ENCODE assay signal across 17 cellular contexts in the genomic region with DNA sequence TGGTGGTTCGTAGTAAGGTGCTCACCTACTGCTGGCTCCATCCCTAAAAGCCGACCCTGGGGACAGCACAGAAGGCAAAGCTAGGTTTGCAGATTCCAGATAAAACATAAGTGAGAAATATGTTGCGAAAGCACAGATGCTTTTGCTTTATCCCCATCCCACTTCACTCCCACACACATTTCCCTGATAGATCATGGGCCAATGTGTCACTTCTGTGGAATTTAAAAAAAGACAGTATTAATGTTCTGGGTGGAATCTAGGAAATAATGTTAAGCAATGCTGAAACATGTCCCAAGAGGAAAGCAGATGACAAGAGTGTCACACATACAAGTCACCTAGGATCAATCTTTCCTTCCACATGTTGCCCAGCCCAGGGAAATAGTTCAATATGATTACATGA.
DNase-seq lines count a peak whose midpoint lies in the region; ATAC-seq and TF ChIP-seq lines count a peak whose summit lies in the region.
"Had no signal": no experiment of that assay in that cellular context is flagged by ENCODE, and none has a peak within 500 bp of the region (broad histone marks: within the 10 kb centered on the region; RNA-seq: fewer than 3 reads in every experiment).

No MANE protein-coding gene starts in this region.

- POLR2A ChIA-PET in BJ (lab: Charles Lee), result no interaction called here
- POLR2A ChIA-PET in activated CD8-positive, alpha-beta T cell treated with anti-CD3 and anti-CD28 coated beads for 36 hours (lab: Charles Lee), result no interaction called here

- intact Hi-C loops in esophagus squamous epithelium (cut with DNase I), result no loop called here
- intact Hi-C loops in activated CD8-positive, alpha-beta T cell treated with anti-CD3 and anti-CD28 coated beads for 36 hours (cut with micrococcal nuclease), result no loop called here

- TF ChIP-seq EP300 in neural cell (conservative IDR thresholded peaks at IDR 0.05; ENCODE audit: poor library complexity, severe bottlenecking), result no peak

- no peaks in the 10 kb centered on the region for H3K9me2 ChIP-seq in neural cell (ENCODE audit: insufficient read depth, low read length)

- CTCF ChIA-PET in BJ (lab: Yijun Ruan, JAX), result interaction anchor here (0.6 to 1.0 kb wide), 2 partner anchors 23 to 98 kb away, joined by 3 read pairs; no protein-coding TSS in a partner anchor
- CTCF ChIA-PET in activated CD8-positive, alpha-beta T cell treated with anti-CD3 and anti-CD28 coated beads for 36 hours (lab: Charles Lee), result no interaction called here

- H3K9me3 Mint-ChIP-seq in activated CD8-positive, alpha-beta T cell treated with anti-CD3 and anti-CD28 coated beads for 36 hours, result peaks cover 3% of the 10 kb centered on the region
- H3K9me3 Mint-ChIP-seq: activated CD4-positive, alpha-beta memory T cell treated with anti-CD3 and anti-CD28 coated beads, Interleukin-2, amount 10 ng/mL, durations not matched to agents 7 days and 5 days; stimulated activated memory B cell treated with anti-CD40 and anti-IgM and Interleukin-4, amounts not matched to agents 10 μg/mL and 1 μg/mL and 100 μg/mL, for 72 hours had no signal

- H3K79me2 ChIP-seq in neural cell (replicated peaks; ENCODE audit: insufficient read depth, low read length), result no peaks in the 10 kb centered on the region

- DNase-seq in BJ (ENCODE audit: low read depth) (peak; percentile 67), MG63 (peak; percentile 12), dermis microvascular lymphatic vessel endothelial cell (ENCODE audit: low read depth in 2 of 2) (peak; percentile 11 to 43), esophagus squamous epithelium (lab: John Stamatoyannopoulos, UW) (no peak), NCI-H1930 (lab: John Stamatoyannopoulos, UW) (no peak), SIG-M5 (lab: John Stamatoyannopoulos, UW) (no peak)
- DNase-seq in activated CD8-positive, alpha-beta T cell treated with anti-CD3 and anti-CD28 coated beads for 36 hours, result no peak
- DNase-seq: activated CD4-positive, alpha-beta memory T cell treated with anti-CD3 and anti-CD28 coated beads, Interleukin-2, amount 10 ng/mL, durations not matched to agents 7 days and 5 days; activated gamma-delta T cell treated with Interleukin-2 at 50 U/mL for 16 hours; colonic mucosa; NCI-H1092; NCI-H446; Peyer's patch had no signal

- H3K4me1 ChIP-seq in esophagus squamous epithelium, result no peaks in the 10 kb centered on the region
- H3K4me1 ChIP-seq: colonic mucosa, Peyer's patch had no signal

- 66 to 77% methylated on average over 3 of the region's 3 CpGs for WGBS in esophagus squamous epithelium, 2 donors

- H3K4me3 ChIP-seq in BJ (ENCODE audit: low read depth, low read length) (no peak overlapping the region), MG63 (no peak overlapping the region), neural cell (ENCODE audit: low read length) (no peak overlapping the region), esophagus squamous epithelium (no peak overlapping the region)
- H3K4me3 ChIP-seq: colonic mucosa, Peyer's patch had no signal

- peak overlapping the region; percentile 24 for H3K27ac ChIP-seq in neural cell (ENCODE audit: low read length)
- H3K27ac ChIP-seq in esophagus squamous epithelium, result no peak overlapping the region
- H3K27ac ChIP-seq: C4-2B, colonic mucosa, HL-60, Peyer's patch had no signal

- H3K36me3 Mint-ChIP-seq in activated CD8-positive, alpha-beta T cell treated with anti-CD3 and anti-CD28 coated beads for 36 hours (ENCODE audit: low read depth), result no peaks in the 10 kb centered on the region
- H3K36me3 Mint-ChIP-seq: stimulated activated memory B cell treated with anti-CD40 and anti-IgM and Interleukin-4, amounts not matched to agents 10 μg/mL and 1 μg/mL and 100 μg/mL, for 72 hours had no signal

- H3K27me3 ChIP-seq in BJ (ENCODE audit: control insufficient read depth, insufficient read depth, low read length) (no peaks in the 10 kb centered on the region), MG63 (no peaks in the 10 kb centered on the region), neural cell (ENCODE audit: insufficient read depth, low read depth, low read length) (no peaks in the 10 kb centered on the region), esophagus squamous epithelium (no peaks in the 10 kb centered on the region)
- H3K27me3 ChIP-seq: colonic mucosa, Peyer's patch had no signal

- H3F3A ChIP-seq in neural cell (ENCODE audit: insufficient read depth, low read length, poor library complexity, severe bottlenecking), result peaks cover 4% of the 10 kb centered on the region

- no peaks in the 10 kb centered on the region for H3K27me3 Mint-ChIP-seq in activated CD8-positive, alpha-beta T cell treated with anti-CD3 and anti-CD28 coated beads for 36 hours
- H3K27me3 Mint-ChIP-seq: activated CD4-positive, alpha-beta memory T cell treated with anti-CD3 and anti-CD28 coated beads, Interleukin-2, amount 10 ng/mL, durations not matched to agents 7 days and 5 days; stimulated activated memory B cell treated with anti-CD40 and anti-IgM and Interleukin-4, amounts not matched to agents 10 μg/mL and 1 μg/mL and 100 μg/mL, for 72 hours had no signal

- no peak overlapping the region for H3K4me2 ChIP-seq in neural cell (ENCODE audit: low read length)

- no peak for ATAC-seq in activated CD8-positive, alpha-beta T cell treated with anti-CD3 and anti-CD28 coated beads for 36 hours
- ATAC-seq: stimulated activated memory B cell treated with anti-CD40 and anti-IgM and Interleukin-4, amounts not matched to agents 10 μg/mL and 1 μg/mL and 100 μg/mL, for 72 hours had no signal

- no peaks in the 10 kb centered on the region for H4K20me1 ChIP-seq in neural cell (ENCODE audit: insufficient read depth)

- H3K4me1 Mint-ChIP-seq in activated CD8-positive, alpha-beta T cell treated with anti-CD3 and anti-CD28 coated beads for 36 hours (ENCODE audit: low read depth), result no peaks in the 10 kb centered on the region
- H3K4me1 Mint-ChIP-seq: activated CD4-positive, alpha-beta memory T cell treated with anti-CD3 and anti-CD28 coated beads, Interleukin-2, amount 10 ng/mL, durations not matched to agents 7 days and 5 days; stimulated activated memory B cell treated with anti-CD40 and anti-IgM and Interleukin-4, amounts not matched to agents 10 μg/mL and 1 μg/mL and 100 μg/mL, for 72 hours had no signal

- no peak overlapping the region for H3K27ac Mint-ChIP-seq in activated CD8-positive, alpha-beta T cell treated with anti-CD3 and anti-CD28 coated beads for 36 hours
- H3K27ac Mint-ChIP-seq: activated CD4-positive, alpha-beta memory T cell treated with anti-CD3 and anti-CD28 coated beads, Interleukin-2, amount 10 ng/mL, durations not matched to agents 7 days and 5 days; stimulated activated memory B cell treated with anti-CD40 and anti-IgM and Interleukin-4, amounts not matched to agents 10 μg/mL and 1 μg/mL and 100 μg/mL, for 72 hours had no signal

- no peak for TF ChIP-seq RAD21 in neural cell (conservative IDR thresholded peaks at IDR 0.05)

- no peak for TF ChIP-seq POLR2A in esophagus squamous epithelium (IDR thresholded peaks at IDR 0.05)

- H3K4me3 Mint-ChIP-seq in activated CD8-positive, alpha-beta T cell treated with anti-CD3 and anti-CD28 coated beads for 36 hours, result no peak overlapping the region
- H3K4me3 Mint-ChIP-seq: activated CD4-positive, alpha-beta memory T cell treated with anti-CD3 and anti-CD28 coated beads, Interleukin-2, amount 10 ng/mL, durations not matched to agents 7 days and 5 days; stimulated activated memory B cell treated with anti-CD40 and anti-IgM and Interleukin-4, amounts not matched to agents 10 μg/mL and 1 μg/mL and 100 μg/mL, for 72 hours had no signal

- H2AFZ ChIP-seq in neural cell (ENCODE audit: low read depth, low read length), result no peak overlapping the region

- no peak for TF ChIP-seq CTCF in BJ (IDR thresholded peaks at IDR 0.05; ENCODE audit: insufficient read depth, low read depth, low read length)
- no peak for TF ChIP-seq CTCF in neural cell (IDR thresholded peaks at IDR 0.05; ENCODE audit: poor library complexity, severe bottlenecking)
- no peak for TF ChIP-seq CTCF in esophagus squamous epithelium (IDR thresholded peaks at IDR 0.05)
- no peak for TF ChIP-seq CTCF in activated CD8-positive, alpha-beta T cell treated with anti-CD3 and anti-CD28 coated beads for 36 hours (IDR thresholded peaks at IDR 0.05)

- H3K36me3 ChIP-seq in BJ (ENCODE audit: control insufficient read depth, insufficient read depth, low read length) (no peaks in the 10 kb centered on the region), MG63 (no peaks in the 10 kb centered on the region), neural cell (ENCODE audit: insufficient read depth, low read length) (no peaks in the 10 kb centered on the region), esophagus squamous epithelium (no peaks in the 10 kb centered on the region)
- H3K36me3 ChIP-seq: colonic mucosa, Peyer's patch had no signal

- no peaks in the 10 kb centered on the region for H3K9me3 ChIP-seq in MG63
- no peaks in the 10 kb centered on the region for H3K9me3 ChIP-seq in neural cell (ENCODE audit: low read length)
- no peaks in the 10 kb centered on the region for H3K9me3 ChIP-seq in esophagus squamous epithelium
- H3K9me3 ChIP-seq: colonic mucosa, Peyer's patch had no signal

- no peak overlapping the region for H3K9ac ChIP-seq in neural cell (ENCODE audit: low read length)

TF ChIP-seq in neural cell, 6 proteins besides CTCF, POLR2A, EP300 and RAD21 (continues in another document):
- TF ChIP-seq, protein P1, sequence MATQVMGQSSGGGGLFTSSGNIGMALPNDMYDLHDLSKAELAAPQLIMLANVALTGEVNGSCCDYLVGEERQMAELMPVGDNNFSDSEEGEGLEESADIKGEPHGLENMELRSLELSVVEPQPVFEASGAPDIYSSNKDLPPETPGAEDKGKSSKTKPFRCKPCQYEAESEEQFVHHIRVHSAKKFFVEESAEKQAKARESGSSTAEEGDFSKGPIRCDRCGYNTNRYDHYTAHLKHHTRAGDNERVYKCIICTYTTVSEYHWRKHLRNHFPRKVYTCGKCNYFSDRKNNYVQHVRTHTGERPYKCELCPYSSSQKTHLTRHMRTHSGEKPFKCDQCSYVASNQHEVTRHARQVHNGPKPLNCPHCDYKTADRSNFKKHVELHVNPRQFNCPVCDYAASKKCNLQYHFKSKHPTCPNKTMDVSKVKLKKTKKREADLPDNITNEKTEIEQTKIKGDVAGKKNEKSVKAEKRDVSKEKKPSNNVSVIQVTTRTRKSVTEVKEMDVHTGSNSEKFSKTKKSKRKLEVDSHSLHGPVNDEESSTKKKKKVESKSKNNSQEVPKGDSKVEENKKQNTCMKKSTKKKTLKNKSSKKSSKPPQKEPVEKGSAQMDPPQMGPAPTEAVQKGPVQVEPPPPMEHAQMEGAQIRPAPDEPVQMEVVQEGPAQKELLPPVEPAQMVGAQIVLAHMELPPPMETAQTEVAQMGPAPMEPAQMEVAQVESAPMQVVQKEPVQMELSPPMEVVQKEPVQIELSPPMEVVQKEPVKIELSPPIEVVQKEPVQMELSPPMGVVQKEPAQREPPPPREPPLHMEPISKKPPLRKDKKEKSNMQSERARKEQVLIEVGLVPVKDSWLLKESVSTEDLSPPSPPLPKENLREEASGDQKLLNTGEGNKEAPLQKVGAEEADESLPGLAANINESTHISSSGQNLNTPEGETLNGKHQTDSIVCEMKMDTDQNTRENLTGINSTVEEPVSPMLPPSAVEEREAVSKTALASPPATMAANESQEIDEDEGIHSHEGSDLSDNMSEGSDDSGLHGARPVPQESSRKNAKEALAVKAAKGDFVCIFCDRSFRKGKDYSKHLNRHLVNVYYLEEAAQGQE (IDR thresholded peaks at IDR 0.05; ENCODE audit: borderline replicate concordance), result no peak
- TF ChIP-seq SMC3 (conservative IDR thresholded peaks at IDR 0.05; ENCODE audit: poor library complexity), result no peak

Comparison
In these comparisons a context has a peak if more than half of its experiments do, and no peak if none do; other contexts are left out.
1. DNase-seq: peak in BJ (single experiment), MG63 (single experiment) and dermis microvascular lymphatic vessel endothelial cell (2 of 2); none in esophagus squamous epithelium (single experiment), NCI-H1930 (0 of 2), activated CD8-positive, alpha-beta T cell treated with anti-CD3 and anti-CD28 coated beads for 36 hours (single experiment) and SIG-M5 (single experiment).